ENCODE assay signal across 24 cellular contexts in genomic region chr13:110557610-110558305, GRCh38. TPM values are rescaled to one million over a fixed set of nuclear protein-coding genes. Genes with fewer than 3 reads are reported as not detected.
DNase-seq lines count a peak whose midpoint lies in the region; ATAC-seq and TF ChIP-seq lines count a peak whose summit lies in the region.
"Had no signal": no experiment of that assay in that cellular context is flagged by ENCODE, and none has a peak within 500 bp of the region (broad histone marks: within the 10 kb centered on the region; RNA-seq: fewer than 3 reads in every experiment).

No MANE protein-coding gene starts in this region.

- no peak overlapping the region for H2AFZ ChIP-seq in osteoblast (ENCODE audit: low read length)

- no peak overlapping the region for H3K4me3 Mint-ChIP-seq in type B pancreatic cell
- H3K4me3 Mint-ChIP-seq in chondrocyte (ENCODE audit: unreplicated experiment), result no peak overlapping the region
- H3K4me3 Mint-ChIP-seq: B cell had no signal

- H3K4me1 ChIP-seq in osteoblast (ENCODE audit: insufficient read depth, low read length), result peaks cover 26% of the 10 kb centered on the region

- no peak for ATAC-seq in Right ventricle myocardium inferior
- ATAC-seq in left ventricle myocardium superior, result no peak
- ATAC-seq in HG03196 (IDR thresholded peaks at IDR 0.05; ENCODE audit: unreplicated experiment), result no peak
- ATAC-seq: A549, left cardiac atrium, PC-3 had no signal

- no peak for TF ChIP-seq POLR2A in erythroblast (IDR thresholded peaks at IDR 0.05; ENCODE audit: low read length)

- H3K27me3 Mint-ChIP-seq in type B pancreatic cell, result peaks cover 9% of the 10 kb centered on the region
- H3K27me3 Mint-ChIP-seq in chondrocyte (ENCODE audit: low read depth), result no peaks in the 10 kb centered on the region
- H3K27me3 Mint-ChIP-seq: B cell had no signal

- no peak overlapping the region for H3K4me2 ChIP-seq in osteoblast (ENCODE audit: insufficient read depth, low read length)
- H3K4me2 ChIP-seq: A549 had no signal

- H3K27ac Mint-ChIP-seq in type B pancreatic cell (no peak overlapping the region), chondrocyte (ENCODE audit: unreplicated experiment) (no peak overlapping the region)
- H3K27ac Mint-ChIP-seq: nephron had no signal

- intact Hi-C loops in Right ventricle myocardium inferior (cut with DNase I) (no loop called here), left ventricle myocardium superior (cut with micrococcal nuclease) (no loop called here)

- H3K36me3 ChIP-seq in osteoblast (ENCODE audit: insufficient read depth, low read length), result no peaks in the 10 kb centered on the region

- H3K9me3 Mint-ChIP-seq in type B pancreatic cell (no peaks in the 10 kb centered on the region), chondrocyte (ENCODE audit: low read depth) (no peaks in the 10 kb centered on the region)

- DNase-seq in Right ventricle myocardium inferior (ENCODE audit: missing footprints) (peak; percentile 71), left ventricle myocardium superior (no peak), coronary artery (ENCODE audit: low spot score) (no peak), osteoblast (ENCODE audit: insufficient read length, low spot score, missing footprints) (peak; percentile 76), type B pancreatic cell (ENCODE audit: extremely low spot score, unreplicated experiment) (no peak), chondrocyte (ENCODE audit: low spot score) (no peak), erythroblast (lab: John Stamatoyannopoulos, UW) (no peak)
- DNase-seq: activated CD4-positive, CD25-positive, alpha-beta regulatory T cell treated with anti-CD3 and anti-CD28 coated beads, Interleukin-2, amount 50 U/mL, for 72 hours; activated gamma-delta T cell treated with Interleukin-2 at 50 U/mL for 16 hours; activated T-cell treated with anti-CD3 and anti-CD28 coated beads, Interleukin-2, amount 50 U/mL, for 1 hour; head of caudate nucleus; left cardiac atrium; midbrain; NCI-H1105 treated with DMSO at 0.1 percent for 48 hours; NCI-H2171 treated with DMSO at 0.1 percent for 48 hours; PC-3; SHP77 treated with DMSO at 0.1 percent for 48 hours; SW 1271 had no signal

- H3K4me3 ChIP-seq in coronary artery, result peak overlapping the region; percentile 7
- H3K4me3 ChIP-seq in osteoblast (ENCODE audit: insufficient read depth, low read length), result no peak overlapping the region
- H3K4me3 ChIP-seq: A549, dorsolateral prefrontal cortex had no signal

- H3K9me3 ChIP-seq in osteoblast (ENCODE audit: low read depth, low read length), result no peaks in the 10 kb centered on the region
- H3K9me3 ChIP-seq: A549 had no signal

- H3K79me2 ChIP-seq in osteoblast (ENCODE audit: insufficient read depth, low read length), result no peaks in the 10 kb centered on the region

- TF ChIP-seq CTCF in coronary artery (IDR thresholded peaks at IDR 0.05) (no peak), osteoblast (IDR thresholded peaks at IDR 0.05; ENCODE audit: extremely low read depth, low read depth, low read length) (no peak), type B pancreatic cell (conservative IDR thresholded peaks at IDR 0.05) (no peak), chondrocyte (IDR thresholded peaks at IDR 0.05) (no peak)

- no peaks in the 10 kb centered on the region for H3K27me3 ChIP-seq in osteoblast (ENCODE audit: insufficient read depth, low read length)

- peaks cover 27% of the 10 kb centered on the region for H3K4me1 Mint-ChIP-seq in type B pancreatic cell (ENCODE audit: unreplicated experiment)
- H3K4me1 Mint-ChIP-seq in chondrocyte (ENCODE audit: low read depth), result peaks cover 31% of the 10 kb centered on the region

- peak overlapping the region in 1 of 2 donors; percentile 17 for H3K27ac ChIP-seq in coronary artery
- H3K27ac ChIP-seq in osteoblast (ENCODE audit: low read depth, low read length), result no peak overlapping the region
- H3K27ac ChIP-seq: A549, dorsolateral prefrontal cortex, HL-60 had no signal

- H3K36me3 Mint-ChIP-seq in type B pancreatic cell (no peaks in the 10 kb centered on the region), chondrocyte (ENCODE audit: low read depth) (peaks cover 11% of the 10 kb centered on the region)

- H4K20me1 ChIP-seq in osteoblast (ENCODE audit: insufficient read depth, low read length), result peaks cover 3% of the 10 kb centered on the region

RNA-seq across cellular contexts. Expression of gene RAB20, which starts 3.8 kb away (rescaled TPM):
- total RNA-seq in Right ventricle myocardium inferior (10.5 TPM), left ventricle myocardium superior (10.3 TPM), osteoblast (3.6 and 3.8 TPM in 2 replicates), type B pancreatic cell (ENCODE audit: low replicate concordance) (6.4 and 9.1 TPM in 2 replicates), chondrocyte (3.6 to 7.8 TPM (median 6.3 TPM) in 3 replicates)

RNA-seq across cellular contexts. Expression of gene NAXD, which starts 57.6 kb away (rescaled TPM):
- total RNA-seq in Right ventricle myocardium inferior, result 27.9 TPM
- total RNA-seq in left ventricle myocardium superior, result 30.1 TPM
- 13.8 and 15.9 TPM in 2 replicates for total RNA-seq in osteoblast
- total RNA-seq in type B pancreatic cell (ENCODE audit: low replicate concordance), result 38.8 and 39.5 TPM in 2 replicates
- 23.5 to 28.4 TPM (median 27.1 TPM) in 3 replicates for total RNA-seq in chondrocyte

Comparison
In these comparisons a context has a peak if more than half of its experiments do, and no peak if none do; other contexts are left out.
1. DNase-seq: peak in Right ventricle myocardium inferior (single experiment) and osteoblast (single experiment); none in left ventricle myocardium superior (single experiment), coronary artery (single experiment), type B pancreatic cell (single experiment), chondrocyte (single experiment) and erythroblast (0 of 2).